30 cellular contexts compared by ENCODE assay signal in the genomic region with DNA sequence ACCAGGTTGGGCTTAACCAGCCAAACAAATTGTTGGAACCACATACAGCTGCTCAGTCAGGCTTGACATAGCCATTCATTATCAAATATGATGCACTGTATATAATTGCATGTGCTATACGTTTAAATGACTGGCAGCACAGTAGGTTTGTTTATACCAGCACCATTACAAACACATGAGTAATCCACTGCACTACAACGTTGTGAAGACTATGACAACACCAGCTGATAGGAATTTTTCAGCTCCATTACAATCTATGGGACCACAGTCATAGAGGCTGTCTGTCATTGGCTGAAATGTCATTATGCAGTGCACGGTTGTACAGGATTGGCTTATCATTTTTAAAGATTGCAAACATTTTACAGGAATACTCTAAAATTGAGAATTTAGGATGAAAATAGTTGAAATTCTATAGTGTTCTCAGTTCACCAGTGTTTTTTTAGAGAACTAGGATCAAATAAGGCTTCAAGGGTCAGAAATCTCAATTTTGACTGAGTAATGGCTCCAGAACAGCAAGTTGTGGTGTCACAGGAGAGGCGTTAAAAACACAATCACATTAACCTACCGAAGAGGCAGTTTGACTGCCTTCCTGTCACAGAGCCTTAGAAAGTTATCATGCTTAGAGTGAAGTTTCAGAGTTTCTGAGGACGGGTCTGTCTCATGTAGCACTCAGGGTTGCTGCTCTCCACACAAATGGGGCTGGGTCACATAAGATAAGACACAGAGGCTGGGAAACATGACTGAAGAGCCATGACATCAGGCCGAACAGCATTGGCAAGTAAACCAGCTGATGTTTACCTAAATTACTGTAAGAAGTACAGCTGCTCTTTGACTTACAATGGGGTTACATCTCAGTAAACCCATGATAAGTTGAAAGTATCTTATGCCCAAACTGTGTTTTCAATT.
"Had no signal": no experiment of that assay in that cellular context is flagged by ENCODE, and none has a peak within 500 bp of the region (broad histone marks: within the 10 kb centered on the region; RNA-seq: fewer than 3 reads in every experiment).

No MANE protein-coding gene starts in this region.

- H3K36me3 Mint-ChIP-seq: activated naive CD8-positive, alpha-beta T cell had no signal

- H3K36me3 ChIP-seq: SJCRH30, WERI-Rb-1 had no signal

- ATAC-seq: activated CD4-positive, alpha-beta T cell treated with anti-CD3 and anti-CD28 coated beads for 36 hours; activated T-helper 17 cell treated with anti-CD3 and anti-CD28 coated beads, Interleukin-2, amount 50 U/mL, for 72 hours; Panc1 had no signal

- H3K27ac ChIP-seq: RWPE1, SJCRH30, WERI-Rb-1 had no signal

- H3K9me3 Mint-ChIP-seq: activated CD4-positive, alpha-beta memory T cell treated with anti-CD3 and anti-CD28 coated beads, Interleukin-2, amount 10 ng/mL, durations not matched to agents 7 days and 5 days; activated naive CD4-positive, alpha-beta T cell treated with anti-CD3 and anti-CD28 coated beads for 36 hours; activated T-helper 17 cell treated with anti-CD3 and anti-CD28 coated beads, Interleukin-2, amount 50 U/mL, for 72 hours had no signal

- H3K4me1 ChIP-seq: SJCRH30 had no signal

- H3K4me3 Mint-ChIP-seq: activated CD4-positive, alpha-beta memory T cell treated with anti-CD3 and anti-CD28 coated beads, Interleukin-2, amount 10 ng/mL, durations not matched to agents 7 days and 5 days; activated CD4-positive, alpha-beta T cell treated with anti-CD3 and anti-CD28 coated beads for 36 hours; activated naive CD4-positive, alpha-beta T cell treated with anti-CD3 and anti-CD28 coated beads for 36 hours; activated naive CD8-positive, alpha-beta T cell; activated T-helper 17 cell treated with anti-CD3 and anti-CD28 coated beads, Interleukin-2, amount 50 U/mL, for 72 hours had no signal

- DNase-seq: activated CD4-positive, alpha-beta memory T cell treated with anti-CD3 and anti-CD28 coated beads, Interleukin-2, amount 10 ng/mL, durations not matched to agents 7 days and 5 days; activated CD4-positive, alpha-beta T cell treated with anti-CD3 and anti-CD28 coated beads for 36 hours; activated CD4-positive, alpha-beta T cell treated with anti-CD3 and anti-CD28 coated beads, Interleukin-2, amount 50 U/mL, for 1 hour; activated gamma-delta T cell; activated naive CD4-positive, alpha-beta T cell treated with anti-CD3 and anti-CD28 coated beads for 36 hours; activated T-cell treated with anti-CD3 and anti-CD28 coated beads for 4 hours; activated T-cell treated with anti-CD3 and anti-CD28 coated beads, Interleukin-2, amount 50 U/mL, for 48 hours; anterior cingulate cortex; Kasumi-1; KBM-7; MV-4-11; NCI-H1092 treated with DMSO at 0.1 percent for 48 hours; NCI-H1417 treated with DMSO at 0.1 percent for 48 hours; NCI-H1694; NCI-H2029; NCI-H2107; NCI-H2171 treated with DMSO at 0.1 percent for 48 hours; NCI-H226; NCI-H510A; NCI-H526 treated with DMSO at 0.1 percent for 48 hours; NCI-H82; Right ventricle myocardium superior; SJCRH30; SK-N-SH; T-helper 1 cell; WERI-Rb-1 had no signal

- H3K4me1 Mint-ChIP-seq: activated CD4-positive, alpha-beta memory T cell treated with anti-CD3 and anti-CD28 coated beads, Interleukin-2, amount 10 ng/mL, durations not matched to agents 7 days and 5 days; activated CD4-positive, alpha-beta T cell treated with anti-CD3 and anti-CD28 coated beads for 36 hours; activated T-helper 17 cell treated with anti-CD3 and anti-CD28 coated beads, Interleukin-2, amount 50 U/mL, for 72 hours had no signal

- H3K27me3 Mint-ChIP-seq: activated CD4-positive, alpha-beta T cell treated with anti-CD3 and anti-CD28 coated beads for 36 hours; activated naive CD8-positive, alpha-beta T cell; activated T-helper 17 cell treated with anti-CD3 and anti-CD28 coated beads, Interleukin-2, amount 50 U/mL, for 72 hours had no signal

- H3K27ac Mint-ChIP-seq: activated CD4-positive, alpha-beta memory T cell treated with anti-CD3 and anti-CD28 coated beads, Interleukin-2, amount 10 ng/mL, durations not matched to agents 7 days and 5 days; activated CD4-positive, alpha-beta T cell treated with anti-CD3 and anti-CD28 coated beads for 36 hours; activated naive CD4-positive, alpha-beta T cell treated with anti-CD3 and anti-CD28 coated beads for 36 hours; activated naive CD8-positive, alpha-beta T cell; activated T-helper 17 cell treated with anti-CD3 and anti-CD28 coated beads, Interleukin-2, amount 50 U/mL, for 72 hours had no signal

- H3K9me3 ChIP-seq: SJCRH30, SK-N-SH had no signal

- H3K4me3 ChIP-seq: SJCRH30 had no signal

- H3K27me3 ChIP-seq: SJCRH30 had no signal
